Comparison of ENCODE assay signal across 19 cellular contexts in the genomic region with DNA sequence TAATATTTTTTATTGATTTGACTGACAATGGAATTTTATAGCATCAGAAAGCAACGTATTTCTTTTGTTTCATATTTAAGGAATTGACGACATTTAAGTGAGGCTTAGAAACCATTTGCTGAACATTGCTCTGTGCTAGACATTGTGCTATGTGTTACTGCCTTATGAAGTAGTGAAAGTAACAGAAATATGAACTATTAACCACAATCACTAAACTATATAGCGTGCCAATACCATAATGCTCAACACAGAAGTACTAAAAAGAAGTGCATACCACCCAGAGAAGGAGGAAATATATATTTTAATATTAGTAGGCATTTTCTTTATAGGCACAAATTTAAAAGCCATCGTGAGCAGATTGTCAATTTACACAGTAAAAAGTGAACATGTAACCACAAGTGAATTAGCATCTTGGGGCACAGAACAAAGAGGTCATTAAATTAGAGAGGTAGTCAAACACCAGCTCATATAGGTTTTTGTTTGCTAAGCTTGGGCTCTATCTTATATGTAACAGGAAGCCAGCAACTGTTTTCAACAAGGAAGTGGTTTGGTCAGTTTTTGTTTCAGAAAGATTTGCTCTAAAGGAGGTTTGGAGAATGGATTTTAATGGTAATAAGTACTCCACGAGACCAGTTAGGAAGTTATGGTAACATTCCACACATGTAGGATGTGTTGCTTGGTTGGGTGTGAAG.
DNase-seq lines count a peak whose midpoint lies in the region; ATAC-seq, FAIRE-seq and TF ChIP-seq lines count a peak whose summit lies in the region.
"Had no signal": no experiment of that assay in that cellular context is flagged by ENCODE, and none has a peak within 500 bp of the region (broad histone marks: within the 10 kb centered on the region; RNA-seq: fewer than 3 reads in every experiment).

No MANE protein-coding gene starts in this region.

- TF ChIP-seq CTCF in PC-3 (conservative IDR thresholded peaks at IDR 0.05; ENCODE audit: low read depth, low read length) (no peak), suprapubic skin (IDR thresholded peaks at IDR 0.05) (no peak)

- WGBS in suprapubic skin: 69% methylated on average over 5 of the region's 5 CpGs

- H2AFZ ChIP-seq in PC-3 (ENCODE audit: low read length): 0 out of 2 replicates have a peak overlapping the region, but pooled peaks have one; percentile 35
- H2AFZ ChIP-seq: neural progenitor cell had no signal

- H3K27ac ChIP-seq in PC-3 (ENCODE audit: low read length) (no peak overlapping the region), suprapubic skin (no peak overlapping the region)
- H3K27ac ChIP-seq: neural progenitor cell had no signal

- POLR2A ChIA-PET in PC-3 (lab: Charles Lee; ENCODE audit: unreplicated experiment): no interaction called here

- CTCF ChIA-PET in PC-3 (lab: Charles Lee): no interaction called here

- BruUV-seq in PC-3 (replicated peaks; lab: Mats Ljungman, UMichigan): no TSS peak

- H3K4me2 ChIP-seq in PC-3 (ENCODE audit: low read length): no peak overlapping the region
- H3K4me2 ChIP-seq: neural progenitor cell had no signal

- TF ChIP-seq EP300 in suprapubic skin (IDR thresholded peaks at IDR 0.05): no peak

- no peaks in the 10 kb centered on the region for H3K36me3 ChIP-seq in PC-3 (ENCODE audit: low read depth, low read length)
- H3K36me3 ChIP-seq in suprapubic skin: no peaks in the 10 kb centered on the region
- H3K36me3 ChIP-seq: neural progenitor cell had no signal

- intact Hi-C loops in PC-3 (cut with micrococcal nuclease): no loop called here

- H3F3A ChIP-seq in PC-3 (ENCODE audit: low read length, unreplicated experiment): no peaks in the 10 kb centered on the region

- H3K4me3 ChIP-seq in PC-3 (ENCODE audit: low read length) (no peak overlapping the region), suprapubic skin (no peak overlapping the region)
- H3K4me3 ChIP-seq: neural progenitor cell had no signal

- no peak overlapping the region for H3K9ac ChIP-seq in PC-3 (ENCODE audit: low read length)
- H3K9ac ChIP-seq: neural progenitor cell had no signal

- no peaks in the 10 kb centered on the region for H3K9me2 ChIP-seq in PC-3 (replicated peaks; ENCODE audit: low read length)

- no peaks in the 10 kb centered on the region for H3K27me3 ChIP-seq in PC-3 (ENCODE audit: low read length)
- no peaks in the 10 kb centered on the region for H3K27me3 ChIP-seq in suprapubic skin
- H3K27me3 ChIP-seq: neural progenitor cell had no signal

- TF ChIP-seq POLR2A in GM12891 (IDR thresholded peaks at IDR 0.05; ENCODE audit: low read depth, low read length) (no peak), suprapubic skin (IDR thresholded peaks at IDR 0.05) (no peak)

- H3K4me1 ChIP-seq in PC-3 (ENCODE audit: insufficient read depth, low read length) (peaks cover 8% of the 10 kb centered on the region; the same call in 1 of the 2 replicates), suprapubic skin (no peaks in the 10 kb centered on the region)
- H3K4me1 ChIP-seq: neural progenitor cell had no signal

- in situ Hi-C loops in KBM-7 (cut with MboI; ENCODE audit: low pct_unique_long_range_greater_than_20kb, low sequenced_read_pairs): no loop called here

- DNase-seq in GM12891 (ENCODE audit: insufficient read length, low spot score) (peak; percentile 0), KBM-7 (peak; percentile 18), PC-3 (no peak), suprapubic skin (ENCODE audit: low spot score in 2 of 2) (no peak), SHP77 (lab: John Stamatoyannopoulos, UW) (no peak)
- no peak for DNase-seq in activated effector memory CD4-positive, alpha-beta T cell treated with Interleukin-2 at 50 U/mL for 16 hours
- DNase-seq: activated naive CD8-positive, alpha-beta T cell treated with anti-CD3 and anti-CD28 coated beads, Interleukin-2, amount 50 U/mL, for 24 hours; activated T-cell treated with anti-CD3 and anti-CD28 coated beads, Interleukin-2, amount 50 U/mL, for 48 hours; DMS79; foreskin melanocyte; NCI-H1105; NCI-H526 treated with DMSO at 0.1 percent for 48 hours; SHP77 treated with DMSO at 0.1 percent for 48 hours; T1000 had no signal

- no peaks in the 10 kb centered on the region for H3K79me2 ChIP-seq in PC-3 (ENCODE audit: low read length)

- H4K20me1 ChIP-seq in PC-3 (ENCODE audit: low read length): no peaks in the 10 kb centered on the region

- ATAC-seq in GM21526 (IDR thresholded peaks at IDR 0.05; ENCODE audit: low FRiP score, unreplicated experiment) (peak; percentile 77), PC-3 (peak; percentile 61; the same call in 1 of the 2 replicates), HG02642 (IDR thresholded peaks at IDR 0.05; ENCODE audit: poor library complexity, unreplicated experiment) (no peak)
- ATAC-seq: activated naive CD8-positive, alpha-beta T cell treated with anti-CD3 and anti-CD28 coated beads, Interleukin-2, amount 50 U/mL, for 24 hours had no signal

- H3K9me3 ChIP-seq in PC-3 (ENCODE audit: low read length) (no peaks in the 10 kb centered on the region), suprapubic skin (no peaks in the 10 kb centered on the region)

- FAIRE-seq in GM12891 (lab: Jason Lieb, UNC): no peak
- FAIRE-seq: endometrium, H54 had no signal

TF ChIP-seq in GM12891, 5 proteins besides CTCF, POLR2A, EP300 and RAD21:
- TF ChIP-seq SPI1 (IDR thresholded peaks at IDR 0.05; ENCODE audit: low read depth, low read length) (0 out of 2 replicates have a peak, but pooled peaks have one; percentile 26), POU2F2 (IDR thresholded peaks at IDR 0.05; ENCODE audit: low read depth, low read length) (no peak)
TF ChIP-seq in GM12891: peak in this region for 1.

Comparison
In these comparisons a context has a peak if more than half of its experiments do, and no peak if none do; other contexts are left out.
1. DNase-seq: peak in GM12891 (single experiment) and KBM-7 (single experiment); none in PC-3 (single experiment), suprapubic skin (0 of 2), activated effector memory CD4-positive, alpha-beta T cell treated with Interleukin-2 at 50 U/mL for 16 hours (single experiment) and SHP77 (0 of 2).